In the genomic region with DNA sequence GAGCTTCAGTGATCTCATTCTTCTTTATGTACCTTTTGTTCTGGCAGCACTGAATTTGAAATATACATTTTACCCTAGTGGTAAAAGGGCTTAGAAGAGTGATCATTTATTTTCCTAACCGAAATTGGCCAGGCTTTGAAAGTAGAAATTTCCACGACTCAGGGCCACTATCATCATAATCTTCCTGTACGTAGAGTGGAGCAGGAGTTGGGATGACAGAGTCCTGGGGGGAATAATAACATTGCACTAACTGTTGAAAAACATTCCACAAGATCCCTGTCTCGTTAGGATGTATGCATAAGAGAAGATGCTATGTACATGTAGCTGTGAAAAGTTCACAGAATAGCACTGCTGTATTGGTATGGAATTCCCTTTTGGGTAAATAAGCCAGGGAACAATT, we compare ENCODE assay signal across 1 cellular context.
TF ChIP-seq lines count a peak whose summit lies in the region.

No MANE protein-coding gene starts in this region.

TF ChIP-seq in GM12878, 131 proteins besides CTCF, POLR2A, EP300 and RAD21:
- TF ChIP-seq JUND (IDR thresholded peaks at IDR 0.05; ENCODE audit: low read depth, low read length): no peak
- no peak for TF ChIP-seq CEBPZ (IDR thresholded peaks at IDR 0.05; ENCODE audit: low read depth, low read length)
- no peak for TF ChIP-seq REST (IDR thresholded peaks at IDR 0.05; ENCODE audit: low read depth, low read length)
- no peak for TF ChIP-seq CREB1 (IDR thresholded peaks at IDR 0.05; ENCODE audit: low read depth)
- no peak for TF ChIP-seq BRCA1 (IDR thresholded peaks at IDR 0.05; ENCODE audit: low read depth, low read length)
